ENCODE assay signal across 26 cellular contexts in the genomic region with DNA sequence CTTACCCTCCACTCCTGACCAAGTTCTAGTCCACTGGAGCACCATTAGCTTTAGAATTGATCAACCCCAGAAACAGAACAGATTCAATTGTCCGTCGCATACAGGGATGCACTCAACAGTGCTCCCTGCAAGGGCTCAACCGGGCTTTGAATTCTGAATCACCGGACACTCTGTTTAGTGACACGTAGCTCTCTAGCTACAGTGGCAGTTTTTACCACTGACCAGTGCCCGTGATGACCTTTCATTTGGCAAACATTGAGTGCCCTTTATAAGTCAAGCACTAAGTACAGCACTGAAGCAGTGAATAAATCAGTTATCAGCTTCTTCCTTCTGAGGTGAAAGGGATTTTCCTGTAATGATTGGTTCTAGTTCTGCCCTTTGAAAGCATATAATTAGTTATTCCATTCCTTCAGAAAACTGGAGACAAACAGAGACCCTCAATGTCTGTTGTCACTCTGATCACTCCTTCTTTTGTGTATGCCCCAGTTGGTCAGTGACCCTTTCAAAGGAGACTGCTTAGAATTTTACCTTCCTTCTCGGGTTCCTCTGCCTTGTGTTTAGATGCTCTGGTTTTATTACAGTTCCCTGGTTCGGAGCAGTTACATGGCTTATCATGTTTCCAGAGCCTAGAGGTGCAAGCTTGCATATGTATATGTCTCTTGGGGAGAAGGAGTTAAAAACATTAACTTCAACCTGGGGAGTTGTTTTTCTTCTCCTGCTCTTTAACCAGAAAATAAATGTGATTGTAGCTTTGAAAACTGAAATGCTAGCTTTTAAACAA.
"Had no signal": no experiment of that assay in that cellular context is flagged by ENCODE, and none has a peak within 500 bp of the region (broad histone marks: within the 10 kb centered on the region; RNA-seq: fewer than 3 reads in every experiment).

No MANE protein-coding gene starts in this region.

- H3K36me3 ChIP-seq: brain microvascular endothelial cell, ovary, sigmoid colon had no signal

- DNase-seq: activated CD4-positive, alpha-beta memory T cell treated with anti-CD3 and anti-CD28 coated beads, Interleukin-2, amount 10 ng/mL, durations not matched to agents 7 days and 5 days; activated CD4-positive, alpha-beta T cell treated with anti-CD3 and anti-CD28 coated beads for 1 hour; activated CD4-positive, alpha-beta T cell treated with anti-CD3 and anti-CD28 coated beads, Interleukin-2, amount 10 ng/mL, durations not matched to agents 7 days and 5 days; activated CD8-positive, alpha-beta memory T cell treated with anti-CD3 and anti-CD28 coated beads, Interleukin-2, amount 50 U/mL, for 48 hours; activated gamma-delta T cell; activated naive CD4-positive, alpha-beta T cell treated with anti-CD3 and anti-CD28 coated beads, Interleukin-2, amount 10 ng/mL, durations not matched to agents 7 days and 5 days; activated naive CD8-positive, alpha-beta T cell treated with anti-CD3 and anti-CD28 coated beads, Interleukin-2, amount 10 ng/mL, durations not matched to agents 7 days and 5 days; activated T-cell treated with anti-CD3 and anti-CD28 coated beads, Interleukin-2, amount 50 U/mL, for 24 hours; brain microvascular endothelial cell; central memory CD4-positive, alpha-beta T cell; effector CD8-positive, alpha-beta T cell; kidney glomerular epithelial cell; mammary epithelial cell; naive B cell; ovary; sigmoid colon; small intestine; stimulated activated CD4-positive, alpha-beta T cell treated with anti-CD3 and anti-CD28 coated beads, Interleukin-15, amount 100 ng/mL, for 24 hours; stimulated activated naive CD4-positive, alpha-beta T cell; T-helper 2 cell; trophoblast cell had no signal

- H3K27ac ChIP-seq: brain microvascular endothelial cell, ovary had no signal

- H3K9me3 ChIP-seq: ovary, sigmoid colon had no signal

- H3K27me3 ChIP-seq: brain microvascular endothelial cell, ovary, sigmoid colon had no signal

- FAIRE-seq: astrocyte, colon, endometrium, frontal cortex, small intestine, urothelium cell line had no signal

- H3K4me3 ChIP-seq: ovary, sigmoid colon had no signal
